ENCODE assay signal across 8 cellular contexts in genomic region chrX:1591863-1592127, GRCh38. TPM values are rescaled to one million over a fixed set of nuclear protein-coding genes. Genes with fewer than 3 reads are reported as not detected.
DNase-seq lines count a peak whose midpoint lies in the region; ATAC-seq and TF ChIP-seq lines count a peak whose summit lies in the region.
"Had no signal": no experiment of that assay in that cellular context is flagged by ENCODE, and none has a peak within 500 bp of the region (broad histone marks: within the 10 kb centered on the region; RNA-seq: fewer than 3 reads in every experiment).

No MANE protein-coding gene starts in this region.

- peaks cover 29% of the 10 kb centered on the region for H3K36me3 ChIP-seq in iPS-15b (ENCODE audit: control insufficient read depth, insufficient read depth, low read length)

- CTCF ChIA-PET in activated CD8-positive, alpha-beta T cell treated with anti-CD3 and anti-CD28 coated beads, Interleukin-2, amount 10 ng/mL, durations not matched to agents 7 days and 5 days (lab: Charles Lee), result no interaction called here

- peaks cover 36% of the 10 kb centered on the region for H3K36me3 Mint-ChIP-seq in activated CD8-positive, alpha-beta T cell treated with anti-CD3 and anti-CD28 coated beads, Interleukin-2, amount 10 ng/mL, durations not matched to agents 7 days and 5 days (ENCODE audit: low read depth)
- peaks cover 21 to 39% of the 10 kb centered on the region in 2 donors for H3K36me3 Mint-ChIP-seq in stimulated activated naive B cell treated with anti-CD40 and anti-IgM and Interleukin-4, amounts not matched to agents 10 μg/mL and 1 μg/mL and 100 μg/mL, for 72 hours

- H3K4me3 ChIP-seq in HL-60 (replicated peaks; ENCODE audit: insufficient read depth, low read length), result peak overlapping the region; percentile 80
- peak overlapping the region; percentile 85 for H3K4me3 ChIP-seq in iPS-15b (ENCODE audit: low read depth, low read length)

- H3K4me1 Mint-ChIP-seq in activated CD8-positive, alpha-beta T cell treated with anti-CD3 and anti-CD28 coated beads, Interleukin-2, amount 10 ng/mL, durations not matched to agents 7 days and 5 days (ENCODE audit: low read depth), result peaks cover 40% of the 10 kb centered on the region
- peaks cover 18 to 35% of the 10 kb centered on the region in 2 donors for H3K4me1 Mint-ChIP-seq in stimulated activated naive B cell treated with anti-CD40 and anti-IgM and Interleukin-4, amounts not matched to agents 10 μg/mL and 1 μg/mL and 100 μg/mL, for 72 hours

- TF ChIP-seq CTCF in HL-60 (IDR thresholded peaks at IDR 0.05; ENCODE audit: insufficient read depth, low read length), result no peak

- H3K4me3 Mint-ChIP-seq in activated CD8-positive, alpha-beta T cell treated with anti-CD3 and anti-CD28 coated beads, Interleukin-2, amount 10 ng/mL, durations not matched to agents 7 days and 5 days, result peak overlapping the region; percentile 91
- H3K4me3 Mint-ChIP-seq in stimulated activated naive B cell treated with anti-CD40 and anti-IgM and Interleukin-4, amounts not matched to agents 10 μg/mL and 1 μg/mL and 100 μg/mL, for 72 hours, result peak overlapping the region; percentile 89 to 95

- peak overlapping the region; percentile 95 for H3K27ac Mint-ChIP-seq in activated CD8-positive, alpha-beta T cell treated with anti-CD3 and anti-CD28 coated beads, Interleukin-2, amount 10 ng/mL, durations not matched to agents 7 days and 5 days
- peak overlapping the region; percentile 96 for H3K27ac Mint-ChIP-seq in stimulated activated naive B cell treated with anti-CD40 and anti-IgM and Interleukin-4, amounts not matched to agents 10 μg/mL and 1 μg/mL and 100 μg/mL, for 72 hours

- POLR2A ChIA-PET in activated CD8-positive, alpha-beta T cell treated with anti-CD3 and anti-CD28 coated beads, Interleukin-2, amount 10 ng/mL, durations not matched to agents 7 days and 5 days (lab: Charles Lee), result no interaction called here

- peaks cover 3% of the 10 kb centered on the region for H3K4me1 ChIP-seq in iPS-15b (ENCODE audit: control insufficient read depth, insufficient read depth, low read length)

- no peaks in the 10 kb centered on the region for H3K27me3 Mint-ChIP-seq in activated CD8-positive, alpha-beta T cell treated with anti-CD3 and anti-CD28 coated beads, Interleukin-2, amount 10 ng/mL, durations not matched to agents 7 days and 5 days (ENCODE audit: low read depth)
- no peaks in the 10 kb centered on the region for H3K27me3 Mint-ChIP-seq in stimulated activated naive B cell treated with anti-CD40 and anti-IgM and Interleukin-4, amounts not matched to agents 10 μg/mL and 1 μg/mL and 100 μg/mL, for 72 hours

- no peaks in the 10 kb centered on the region for H3K9me3 Mint-ChIP-seq in activated CD8-positive, alpha-beta T cell treated with anti-CD3 and anti-CD28 coated beads, Interleukin-2, amount 10 ng/mL, durations not matched to agents 7 days and 5 days (ENCODE audit: insufficient read depth)
- no peaks in the 10 kb centered on the region for H3K9me3 Mint-ChIP-seq in stimulated activated naive B cell treated with anti-CD40 and anti-IgM and Interleukin-4, amounts not matched to agents 10 μg/mL and 1 μg/mL and 100 μg/mL, for 72 hours

- H3K27ac ChIP-seq in HL-60 (replicated peaks), result peak overlapping the region; percentile 68

- ATAC-seq in activated CD8-positive, alpha-beta T cell treated with anti-CD3 and anti-CD28 coated beads, Interleukin-2, amount 10 ng/mL, durations not matched to agents 7 days and 5 days, result no peak
- no peak for ATAC-seq in stimulated activated naive B cell treated with anti-CD40 and anti-IgM and Interleukin-4, amounts not matched to agents 10 μg/mL and 1 μg/mL and 100 μg/mL, for 72 hours (replicated peaks)

- no peaks in the 10 kb centered on the region for H3K27me3 ChIP-seq in HL-60 (ENCODE audit: insufficient read depth, poor library complexity, severe bottlenecking)
- H3K27me3 ChIP-seq in iPS-15b (ENCODE audit: control insufficient read depth, insufficient read depth, low read length), result no peaks in the 10 kb centered on the region

- H3K9ac ChIP-seq in iPS-15b (ENCODE audit: low read depth, low read length), result peak overlapping the region; percentile 76

- no peak for DNase-seq in HL-60 (ENCODE audit: low read depth in 1 of 2, low spot score in 1 of 2)
- DNase-seq in activated CD8-positive, alpha-beta T cell treated with anti-CD3 and anti-CD28 coated beads, Interleukin-2, amount 10 ng/mL, durations not matched to agents 7 days and 5 days, result no peak
- no peak for DNase-seq in stimulated activated naive B cell treated with anti-CD40 and anti-IgM and Interleukin-4, amounts not matched to agents 10 μg/mL and 1 μg/mL and 100 μg/mL, for 72 hours
- DNase-seq in DMS153 treated with DMSO at 0.1 percent for 48 hours (lab: John Stamatoyannopoulos, UW; ENCODE audit: unreplicated experiment), result no peak
- DNase-seq in NCI-H526 (lab: John Stamatoyannopoulos, UW), result no peak
- no peak for DNase-seq in activated CD4-positive, alpha-beta T cell treated with anti-CD3 and anti-CD28 coated beads for 1 hour

- no peaks in the 10 kb centered on the region for H3K9me3 ChIP-seq in iPS-15b (ENCODE audit: control insufficient read depth, insufficient read depth, low read length)

RNA-seq across cellular contexts. Expression of gene AKAP17A, which starts 0.4 kb away (rescaled TPM):
- total RNA-seq in activated CD8-positive, alpha-beta T cell treated with anti-CD3 and anti-CD28 coated beads, Interleukin-2, amount 10 ng/mL, durations not matched to agents 7 days and 5 days, result 10 to 100 TPM; 62.5 to 66.4 TPM

RNA-seq across cellular contexts. Expression of gene ASMT, which starts 23.1 kb away (rescaled TPM):
- total RNA-seq in activated CD8-positive, alpha-beta T cell treated with anti-CD3 and anti-CD28 coated beads, Interleukin-2, amount 10 ng/mL, durations not matched to agents 7 days and 5 days, result under 1 TPM in 1 of 2 experiments, not detected in 1; 0.29 TPM
- total RNA-seq: RPMI7951 had no signal

RNA-seq across cellular contexts. Expression of gene P2RY8, which starts 54.8 kb away (rescaled TPM):
- 10 to 100 TPM; 62.9 to 65.5 TPM for total RNA-seq in activated CD8-positive, alpha-beta T cell treated with anti-CD3 and anti-CD28 coated beads, Interleukin-2, amount 10 ng/mL, durations not matched to agents 7 days and 5 days
- total RNA-seq: RPMI7951 had no signal
